ENCODE assay signal across 8 cellular contexts in the genomic region with DNA sequence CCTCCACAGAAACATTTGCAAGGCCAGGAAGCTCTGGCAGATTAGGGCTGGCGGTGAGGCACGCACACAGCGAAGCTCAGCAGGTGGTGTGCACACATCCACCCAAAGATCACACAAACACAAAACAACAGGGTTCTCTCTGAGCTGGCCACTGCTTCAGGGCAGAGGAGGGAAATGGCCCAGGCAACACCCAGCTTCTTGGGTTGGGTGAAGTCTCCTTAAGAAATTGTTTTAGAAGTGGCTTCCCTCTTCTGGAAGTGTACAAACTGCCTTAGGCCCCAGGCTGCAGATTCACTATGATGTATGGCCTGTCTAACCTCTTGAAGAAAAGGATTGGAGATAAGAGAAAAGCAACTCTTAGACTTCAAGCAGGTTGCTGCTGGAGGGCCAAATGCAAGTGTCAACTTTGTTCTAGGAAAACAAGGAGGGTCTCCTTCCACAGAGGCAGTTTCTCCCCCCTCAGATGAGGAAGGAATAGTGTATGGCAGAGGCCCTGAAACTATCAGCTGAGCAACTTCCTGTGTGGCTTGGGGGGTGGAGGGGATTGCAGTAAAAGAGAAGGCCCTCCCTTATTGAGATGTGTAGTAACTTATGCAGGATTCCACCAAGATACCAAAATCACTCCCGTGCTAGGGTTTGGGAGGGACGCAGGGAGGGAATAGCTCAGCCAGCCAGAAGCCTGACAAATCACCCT. TPM values are rescaled to one million over a fixed set of nuclear protein-coding genes. Genes with fewer than 3 reads are reported as not detected.
A peak's percentile ranks its signal among the peaks of the same experiment; 100 is the strongest.
DNase-seq lines count a peak whose midpoint lies in the region; ATAC-seq and TF ChIP-seq lines count a peak whose summit lies in the region.

No MANE protein-coding gene starts in this region.

- H3K79me2 ChIP-seq in SU-DHL-6 (ENCODE audit: insufficient read depth, low read length): peaks cover 69% of the 10 kb centered on the region

- peaks cover 35% of the 10 kb centered on the region for H3K36me3 Mint-ChIP-seq in activated CD4-positive, alpha-beta T cell treated with anti-CD3 and anti-CD28 coated beads for 36 hours (ENCODE audit: low read depth)
- H3K36me3 Mint-ChIP-seq in MCF 10A (ENCODE audit: insufficient read depth, unreplicated experiment): no peaks in the 10 kb centered on the region

- TF ChIP-seq CTCF in SU-DHL-6 (IDR thresholded peaks at IDR 0.05; ENCODE audit: insufficient read depth, low read length, poor library complexity, severe bottlenecking) (no peak), heart right ventricle (IDR thresholded peaks at IDR 0.05) (no peak), MCF 10A (IDR thresholded peaks at IDR 0.05; ENCODE audit: unreplicated experiment) (no peak)

- BruUV-seq in MCF 10A (replicated peaks; lab: Mats Ljungman, UMichigan): no TSS peak

- H3K9me2 ChIP-seq in SU-DHL-6 (replicated peaks; ENCODE audit: insufficient read depth, low read length): no peaks in the 10 kb centered on the region

- H3K9me3 ChIP-seq in SU-DHL-6 (ENCODE audit: insufficient read depth, low read length) (no peaks in the 10 kb centered on the region), heart right ventricle (no peaks in the 10 kb centered on the region)

- no peaks in the 10 kb centered on the region for H4K20me1 ChIP-seq in SU-DHL-6 (ENCODE audit: low read depth, low read length)

- intact Hi-C loops in activated CD4-positive, alpha-beta T cell treated with anti-CD3 and anti-CD28 coated beads for 36 hours (cut with DNase I, micrococcal nuclease): loop anchor here (2.0 to 10.0 kb wide), 4 partner anchors 57 to 409 kb away; partner anchors contain the start of genes CREG1 (in 1 of the 2), DCAF6 (in 1 of the 2) and MPC2 (in 1 of the 2)
- intact Hi-C loops in heart right ventricle (cut with DNase I) (loop anchor here in 5 of 10 donors (2.0 to 10.0 kb wide), 6 partner anchors 15 to 55 kb away; no protein-coding TSS in a partner anchor), MCF 10A (cut with micrococcal nuclease) (no loop called here)

- H3K36me3 ChIP-seq in SU-DHL-6 (ENCODE audit: low read length): no peaks in the 10 kb centered on the region
- H3K36me3 ChIP-seq in heart right ventricle: peaks cover 0 to 24% (median 0%) of the 10 kb centered on the region in 9 donors

- H3K9me3 Mint-ChIP-seq in activated CD4-positive, alpha-beta T cell treated with anti-CD3 and anti-CD28 coated beads for 36 hours (ENCODE audit: low read depth): no peaks in the 10 kb centered on the region
- H3K9me3 Mint-ChIP-seq in MCF 10A (ENCODE audit: unreplicated experiment): no peaks in the 10 kb centered on the region

- peak; percentile 63 for DNase-seq in activated CD4-positive, alpha-beta T cell treated with anti-CD3 and anti-CD28 coated beads for 36 hours
- DNase-seq in activated CD4-positive, alpha-beta T cell treated with anti-CD3 and anti-CD28 coated beads, Interleukin-2, amount 50 U/mL, for 4 hours: no peak
- no peak for DNase-seq in heart right ventricle
- no peak for DNase-seq in MCF 10A (ENCODE audit: unreplicated experiment)
- no peak for DNase-seq in NCI-H82 treated with DMSO at 0.1 percent for 48 hours (lab: John Stamatoyannopoulos, UW; ENCODE audit: unreplicated experiment)

- CTCF ChIA-PET in activated CD4-positive, alpha-beta T cell treated with anti-CD3 and anti-CD28 coated beads for 36 hours (lab: Charles Lee): interaction anchor here (0.7 to 3.1 kb wide), 10 partner anchors 12 to 1505 kb away, joined by 3 to 27 read pairs (median 4); no protein-coding TSS in a partner anchor
- CTCF ChIA-PET in MCF 10A (lab: Yijun Ruan, JAX): interaction anchor here (0.6 to 3.8 kb wide), 6 partner anchors 10 to 618 kb away, joined by 3 to 23 read pairs (median 4); no protein-coding TSS in a partner anchor

- H3K27ac Mint-ChIP-seq in activated CD4-positive, alpha-beta T cell treated with anti-CD3 and anti-CD28 coated beads for 36 hours: peak overlapping the region; percentile 97
- no peak overlapping the region for H3K27ac Mint-ChIP-seq in MCF 10A (ENCODE audit: low read depth, unreplicated experiment)

- H3K27ac ChIP-seq in SU-DHL-6 (ENCODE audit: low read depth, low read length): peak overlapping the region; percentile 97
- peak overlapping the region in 9 of 10 donors; percentile 85 to 99 (median 98) for H3K27ac ChIP-seq in heart right ventricle
- peak overlapping the region; percentile 65 for H3K27ac ChIP-seq in temporal lobe (ENCODE audit: low read depth, low read length)

- POLR2A ChIA-PET in activated CD4-positive, alpha-beta T cell treated with anti-CD3 and anti-CD28 coated beads for 36 hours (lab: Charles Lee): interaction anchor here (0.5 to 2.0 kb wide), 6 partner anchors 10 to 754 kb away, joined by 3 to 7 read pairs (median 4); no protein-coding TSS in a partner anchor
- POLR2A ChIA-PET in MCF 10A (lab: Yijun Ruan, JAX): no interaction called here

- peaks cover 30 to 96% (median 88%) of the 10 kb centered on the region in 9 donors for H3K4me1 ChIP-seq in heart right ventricle

- no peaks in the 10 kb centered on the region for H3K27me3 ChIP-seq in SU-DHL-6 (ENCODE audit: low read length)
- H3K27me3 ChIP-seq in heart right ventricle: no peaks in the 10 kb centered on the region

- H3K27me3 Mint-ChIP-seq in activated CD4-positive, alpha-beta T cell treated with anti-CD3 and anti-CD28 coated beads for 36 hours: no peaks in the 10 kb centered on the region
- no peaks in the 10 kb centered on the region for H3K27me3 Mint-ChIP-seq in MCF 10A (ENCODE audit: insufficient read depth, unreplicated experiment)

- peak overlapping the region; percentile 94 for H3K9ac ChIP-seq in SU-DHL-6 (ENCODE audit: low read length)

- H3K4me2 ChIP-seq in SU-DHL-6 (ENCODE audit: low read depth, low read length, poor library complexity, severe bottlenecking): peak overlapping the region; percentile 85

- H3K4me3 Mint-ChIP-seq in activated CD4-positive, alpha-beta T cell treated with anti-CD3 and anti-CD28 coated beads for 36 hours: peak overlapping the region; percentile 85
- no peak overlapping the region for H3K4me3 Mint-ChIP-seq in MCF 10A (ENCODE audit: unreplicated experiment)

- H2AFZ ChIP-seq in SU-DHL-6 (ENCODE audit: low read depth, low read length, severe bottlenecking): no peak overlapping the region

- H3K4me1 Mint-ChIP-seq in activated CD4-positive, alpha-beta T cell treated with anti-CD3 and anti-CD28 coated beads for 36 hours: peaks cover 85% of the 10 kb centered on the region
- H3K4me1 Mint-ChIP-seq in MCF 10A (ENCODE audit: insufficient read depth, unreplicated experiment): peaks cover 28% of the 10 kb centered on the region

- WGBS in heart right ventricle, 2 donors: 32 to 41% methylated on average over 5 of the region's 5 CpGs

- ATAC-seq in activated CD4-positive, alpha-beta T cell treated with anti-CD3 and anti-CD28 coated beads for 36 hours: no peak
- ATAC-seq in heart right ventricle (peak in 2 of 8 donors; percentile 4 to 13), HG02938 (IDR thresholded peaks at IDR 0.05; ENCODE audit: unreplicated experiment) (no peak)

- H3K4me3 ChIP-seq in SU-DHL-6 (ENCODE audit: insufficient read depth, low read length, poor library complexity, severe bottlenecking) (peak overlapping the region; percentile 72), heart right ventricle (peak overlapping the region in 7 of 10 donors; percentile 58 to 91 (median 87))

- peaks cover 22% of the 10 kb centered on the region for H3F3A ChIP-seq in SU-DHL-6 (ENCODE audit: insufficient read depth)

RNA-seq across cellular contexts. Expression of gene RCSD1, which starts 2.1 kb away (rescaled TPM):
- 10 to 100 TPM; 59.9 to 62.0 TPM for total RNA-seq in activated CD4-positive, alpha-beta T cell treated with anti-CD3 and anti-CD28 coated beads for 36 hours
- 10 to 100 TPM; 27.9 to 50.2 (median 39.7) TPM for total RNA-seq in heart right ventricle
- polyA plus RNA-seq in heart right ventricle: 10 to 100 TPM in 1 of 2 donors, 1 to 10 TPM in 1; 9.0 to 13.5 TPM
- 3.9 TPM for total RNA-seq in temporal lobe
- 0.16 and 0.27 TPM in 2 replicates for total RNA-seq in MCF 10A (2022)
